1 cellular context compared by ENCODE assay signal in the genomic region with DNA sequence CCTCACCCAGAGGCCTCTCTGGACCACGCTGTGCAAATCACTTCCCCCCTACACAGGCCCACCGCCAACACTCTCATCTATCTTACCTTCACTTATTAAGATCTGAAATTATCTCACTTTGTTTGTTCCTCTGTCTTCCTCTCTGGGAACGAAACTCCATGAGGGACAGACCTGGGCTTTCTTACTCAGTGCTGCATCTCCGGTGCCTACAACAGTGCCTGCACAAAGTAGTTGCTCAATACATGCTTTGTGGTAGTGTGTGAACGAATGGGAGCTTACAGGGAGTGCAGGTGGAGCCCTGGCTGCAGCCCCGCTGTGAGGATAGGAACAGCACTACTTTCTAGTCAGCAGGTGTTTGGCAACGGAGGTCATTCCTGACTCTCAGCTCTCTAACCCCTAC.
TF ChIP-seq lines count a peak whose summit lies in the region.

No MANE protein-coding gene starts in this region.

TF ChIP-seq in K562, 482 proteins besides CTCF, POLR2A, EP300 and RAD21 (continued from another document):
- no peak for TF ChIP-seq BMI1 (IDR thresholded peaks at IDR 0.05; ENCODE audit: low read length)
- TF ChIP-seq, protein P1, sequence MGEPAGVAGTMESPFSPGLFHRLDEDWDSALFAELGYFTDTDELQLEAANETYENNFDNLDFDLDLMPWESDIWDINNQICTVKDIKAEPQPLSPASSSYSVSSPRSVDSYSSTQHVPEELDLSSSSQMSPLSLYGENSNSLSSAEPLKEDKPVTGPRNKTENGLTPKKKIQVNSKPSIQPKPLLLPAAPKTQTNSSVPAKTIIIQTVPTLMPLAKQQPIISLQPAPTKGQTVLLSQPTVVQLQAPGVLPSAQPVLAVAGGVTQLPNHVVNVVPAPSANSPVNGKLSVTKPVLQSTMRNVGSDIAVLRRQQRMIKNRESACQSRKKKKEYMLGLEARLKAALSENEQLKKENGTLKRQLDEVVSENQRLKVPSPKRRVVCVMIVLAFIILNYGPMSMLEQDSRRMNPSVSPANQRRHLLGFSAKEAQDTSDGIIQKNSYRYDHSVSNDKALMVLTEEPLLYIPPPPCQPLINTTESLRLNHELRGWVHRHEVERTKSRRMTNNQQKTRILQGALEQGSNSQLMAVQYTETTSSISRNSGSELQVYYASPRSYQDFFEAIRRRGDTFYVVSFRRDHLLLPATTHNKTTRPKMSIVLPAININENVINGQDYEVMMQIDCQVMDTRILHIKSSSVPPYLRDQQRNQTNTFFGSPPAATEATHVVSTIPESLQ (CRISPR knock-in tag; IDR thresholded peaks at IDR 0.05), result 0 out of 2 replicates have a peak, but pooled peaks have one; percentile 60
- TF ChIP-seq ZNF668 (CRISPR knock-in tag; IDR thresholded peaks at IDR 0.05), result no peak
- TF ChIP-seq ASH1L (IDR thresholded peaks at IDR 0.05; ENCODE audit: borderline replicate concordance, low read depth, partially characterized antibody), result no peak
- no peak for TF ChIP-seq SIN3B (IDR thresholded peaks at IDR 0.05; ENCODE audit: low read depth)
- TF ChIP-seq KDM1A (IDR thresholded peaks at IDR 0.05), result peak in 1 of 2 experiments; percentile 50; a peak in 1 of 4 replicates
- TF ChIP-seq CHD1 (IDR thresholded peaks at IDR 0.05; ENCODE audit: low read length), result no peak
- no peak for TF ChIP-seq COPS2 (conservative IDR thresholded peaks at IDR 0.05)
- TF ChIP-seq BCOR (IDR thresholded peaks at IDR 0.05), result peak; percentile 57; the same call in 1 of the 2 replicates
- TF ChIP-seq, protein P2, sequence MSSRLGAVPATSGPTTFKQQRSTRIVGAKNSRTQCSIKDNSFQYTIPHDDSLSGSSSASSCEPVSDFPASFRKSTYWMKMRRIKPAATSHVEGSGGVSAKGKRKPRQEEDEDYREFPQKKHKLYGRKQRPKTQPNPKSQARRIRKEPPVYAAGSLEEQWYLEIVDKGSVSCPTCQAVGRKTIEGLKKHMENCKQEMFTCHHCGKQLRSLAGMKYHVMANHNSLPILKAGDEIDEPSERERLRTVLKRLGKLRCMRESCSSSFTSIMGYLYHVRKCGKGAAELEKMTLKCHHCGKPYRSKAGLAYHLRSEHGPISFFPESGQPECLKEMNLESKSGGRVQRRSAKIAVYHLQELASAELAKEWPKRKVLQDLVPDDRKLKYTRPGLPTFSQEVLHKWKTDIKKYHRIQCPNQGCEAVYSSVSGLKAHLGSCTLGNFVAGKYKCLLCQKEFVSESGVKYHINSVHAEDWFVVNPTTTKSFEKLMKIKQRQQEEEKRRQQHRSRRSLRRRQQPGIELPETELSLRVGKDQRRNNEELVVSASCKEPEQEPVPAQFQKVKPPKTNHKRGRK (tag; IDR thresholded peaks at IDR 0.05), result no peak
- TF ChIP-seq, protein P3, sequence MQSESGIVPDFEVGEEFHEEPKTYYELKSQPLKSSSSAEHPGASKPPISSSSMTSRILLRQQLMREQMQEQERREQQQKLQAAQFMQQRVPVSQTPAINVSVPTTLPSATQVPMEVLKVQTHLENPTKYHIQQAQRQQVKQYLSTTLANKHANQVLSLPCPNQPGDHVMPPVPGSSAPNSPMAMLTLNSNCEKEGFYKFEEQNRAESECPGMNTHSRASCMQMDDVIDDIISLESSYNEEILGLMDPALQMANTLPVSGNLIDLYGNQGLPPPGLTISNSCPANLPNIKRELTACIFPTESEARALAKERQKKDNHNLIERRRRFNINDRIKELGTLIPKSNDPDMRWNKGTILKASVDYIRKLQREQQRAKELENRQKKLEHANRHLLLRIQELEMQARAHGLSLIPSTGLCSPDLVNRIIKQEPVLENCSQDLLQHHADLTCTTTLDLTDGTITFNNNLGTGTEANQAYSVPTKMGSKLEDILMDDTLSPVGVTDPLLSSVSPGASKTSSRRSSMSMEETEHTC (IDR thresholded peaks at IDR 0.05), result no peak
- no peak for TF ChIP-seq HMGN3 (IDR thresholded peaks at IDR 0.05; ENCODE audit: borderline replicate concordance, extremely low read depth, insufficient read length, low read depth, low read length)
- no peak for TF ChIP-seq TAF15 (IDR thresholded peaks at IDR 0.05; ENCODE audit: low read depth, low read length)
- no peak for TF ChIP-seq NR3C1 (CRISPR knock-in tag; IDR thresholded peaks at IDR 0.05)
- TF ChIP-seq NBN (IDR thresholded peaks at IDR 0.05; ENCODE audit: low read depth), result no peak
- no peak for TF ChIP-seq ILF3 (IDR thresholded peaks at IDR 0.05; ENCODE audit: borderline replicate concordance)
